ENCODE assay signal across 30 cellular contexts in genomic region chr7:6111041-6111440, GRCh38. TPM values are rescaled to one million over a fixed set of nuclear protein-coding genes. Genes with fewer than 3 reads are reported as not detected.
DNase-seq lines count a peak whose midpoint lies in the region; ATAC-seq, FAIRE-seq and TF ChIP-seq lines count a peak whose summit lies in the region.
"Had no signal": no experiment of that assay in that cellular context is flagged by ENCODE, and none has a peak within 500 bp of the region (broad histone marks: within the 10 kb centered on the region; RNA-seq: fewer than 3 reads in every experiment).

No MANE protein-coding gene starts in this region.

- FAIRE-seq in HTR-8/SVneo (lab: Jason Lieb, UNC), result peak; percentile 36
- FAIRE-seq: A549, GM12878 had no signal

- TF ChIP-seq CTCF in progenitor cell of endocrine pancreas (IDR thresholded peaks at IDR 0.05; ENCODE audit: unreplicated experiment), result no peak

- H3K27me3 Mint-ChIP-seq in activated T-cell treated with anti-CD3 and anti-CD28 coated beads, Interleukin-2, amount 50 U/mL, for 24 hours, result no peaks in the 10 kb centered on the region
- no peaks in the 10 kb centered on the region for H3K27me3 Mint-ChIP-seq in activated T-cell treated with anti-CD3 and anti-CD28 coated beads, Interleukin-2, amount 50 U/mL, for 72 hours (ENCODE audit: low read depth)
- no peaks in the 10 kb centered on the region for H3K27me3 Mint-ChIP-seq in activated T-helper 17 cell treated with anti-CD3 and anti-CD28 coated beads, Interleukin-2, amount 50 U/mL, for 72 hours
- H3K27me3 Mint-ChIP-seq in progenitor cell of endocrine pancreas, result no peaks in the 10 kb centered on the region
- H3K27me3 Mint-ChIP-seq in stimulated activated naive CD8-positive, alpha-beta T cell treated with anti-CD3 and anti-CD28 coated beads, Interleukin-15, amount 100 ng/mL, for 72 hours, result no peaks in the 10 kb centered on the region

- H3K4me1 Mint-ChIP-seq in activated T-cell treated with anti-CD3 and anti-CD28 coated beads, Interleukin-2, amount 50 U/mL, for 24 hours (ENCODE audit: low read depth), result peaks cover 33% of the 10 kb centered on the region
- peaks cover 26% of the 10 kb centered on the region for H3K4me1 Mint-ChIP-seq in activated T-cell treated with anti-CD3 and anti-CD28 coated beads, Interleukin-2, amount 50 U/mL, for 72 hours (ENCODE audit: low read depth)
- peaks cover 22% of the 10 kb centered on the region for H3K4me1 Mint-ChIP-seq in activated T-helper 17 cell treated with anti-CD3 and anti-CD28 coated beads, Interleukin-2, amount 50 U/mL, for 72 hours
- H3K4me1 Mint-ChIP-seq in progenitor cell of endocrine pancreas (ENCODE audit: low read depth), result peaks cover 14% of the 10 kb centered on the region
- H3K4me1 Mint-ChIP-seq in stimulated activated naive CD8-positive, alpha-beta T cell treated with anti-CD3 and anti-CD28 coated beads, Interleukin-15, amount 100 ng/mL, for 72 hours, result peaks cover 30% of the 10 kb centered on the region

- DNase-seq in activated T-cell treated with anti-CD3 and anti-CD28 coated beads, Interleukin-2, amount 50 U/mL, for 24 hours, result no peak
- DNase-seq in activated T-cell treated with anti-CD3 and anti-CD28 coated beads, Interleukin-2, amount 50 U/mL, for 72 hours, result no peak
- no peak for DNase-seq in HTR-8/SVneo (ENCODE audit: insufficient read length, low spot score)
- DNase-seq in progenitor cell of endocrine pancreas (ENCODE audit: low spot score, unreplicated experiment), result no peak
- no peak for DNase-seq in stimulated activated naive CD8-positive, alpha-beta T cell treated with anti-CD3 and anti-CD28 coated beads, Interleukin-15, amount 100 ng/mL, for 72 hours
- DNase-seq: AML-193; CD8-positive, alpha-beta T cell; DMS 273 treated with DMSO at 0.1 percent for 48 hours; DMS79; EL; GDM1; H9; IMR-90; KG1; MG63; NCI-H1105 treated with DMSO at 0.1 percent for 48 hours; NCI-H146; NCI-H1930; NCI-H2107; NCI-H446; NCI-H524 treated with DMSO at 0.1 percent for 48 hours; NCI-H774; NK-92 treated with Interleukin-12 subunit alpha and Interleukin-12 subunit beta, amount 100 ng/mL, for 24 hours; PC-3; SJCRH30 had no signal

- no peak for ATAC-seq in activated T-cell treated with anti-CD3 and anti-CD28 coated beads, Interleukin-2, amount 50 U/mL, for 72 hours (replicated peaks in 1 of 2)
- no peak for ATAC-seq in activated T-helper 17 cell treated with anti-CD3 and anti-CD28 coated beads, Interleukin-2, amount 50 U/mL, for 72 hours (replicated peaks)
- ATAC-seq in stimulated activated naive CD8-positive, alpha-beta T cell treated with anti-CD3 and anti-CD28 coated beads, Interleukin-15, amount 100 ng/mL, for 72 hours, result no peak
- ATAC-seq in HG02759 (IDR thresholded peaks at IDR 0.05; ENCODE audit: unreplicated experiment), result no peak
- ATAC-seq: A549; CD8-positive, alpha-beta T cell; GM12878; GM23338; PC-3 had no signal

- H3K36me3 Mint-ChIP-seq in activated T-cell treated with anti-CD3 and anti-CD28 coated beads, Interleukin-2, amount 50 U/mL, for 24 hours (ENCODE audit: low read depth), result peaks cover 73% of the 10 kb centered on the region
- peaks cover 2 to 21% of the 10 kb centered on the region in 2 donors for H3K36me3 Mint-ChIP-seq in activated T-cell treated with anti-CD3 and anti-CD28 coated beads, Interleukin-2, amount 50 U/mL, for 72 hours (ENCODE audit: insufficient read depth in 2 of 2)
- peaks cover 75% of the 10 kb centered on the region for H3K36me3 Mint-ChIP-seq in activated T-helper 17 cell treated with anti-CD3 and anti-CD28 coated beads, Interleukin-2, amount 50 U/mL, for 72 hours (ENCODE audit: low read depth)
- peaks cover 17% of the 10 kb centered on the region for H3K36me3 Mint-ChIP-seq in progenitor cell of endocrine pancreas (ENCODE audit: insufficient read depth)

- H3K9me3 Mint-ChIP-seq in activated T-cell treated with anti-CD3 and anti-CD28 coated beads, Interleukin-2, amount 50 U/mL, for 24 hours, result no peaks in the 10 kb centered on the region
- no peaks in the 10 kb centered on the region for H3K9me3 Mint-ChIP-seq in activated T-cell treated with anti-CD3 and anti-CD28 coated beads, Interleukin-2, amount 50 U/mL, for 72 hours
- no peaks in the 10 kb centered on the region for H3K9me3 Mint-ChIP-seq in activated T-helper 17 cell treated with anti-CD3 and anti-CD28 coated beads, Interleukin-2, amount 50 U/mL, for 72 hours
- H3K9me3 Mint-ChIP-seq in progenitor cell of endocrine pancreas (ENCODE audit: low read depth), result no peaks in the 10 kb centered on the region
- no peaks in the 10 kb centered on the region for H3K9me3 Mint-ChIP-seq in stimulated activated naive CD8-positive, alpha-beta T cell treated with anti-CD3 and anti-CD28 coated beads, Interleukin-15, amount 100 ng/mL, for 72 hours
- H3K9me3 Mint-ChIP-seq: CD8-positive, alpha-beta T cell; GM23338; H9 had no signal

- H3K4me3 Mint-ChIP-seq in activated T-cell treated with anti-CD3 and anti-CD28 coated beads, Interleukin-2, amount 50 U/mL, for 24 hours, result no peak overlapping the region
- no peak overlapping the region for H3K4me3 Mint-ChIP-seq in activated T-cell treated with anti-CD3 and anti-CD28 coated beads, Interleukin-2, amount 50 U/mL, for 72 hours
- H3K4me3 Mint-ChIP-seq in activated T-helper 17 cell treated with anti-CD3 and anti-CD28 coated beads, Interleukin-2, amount 50 U/mL, for 72 hours, result no peak overlapping the region
- H3K4me3 Mint-ChIP-seq in progenitor cell of endocrine pancreas (ENCODE audit: low read depth), result no peak overlapping the region
- H3K4me3 Mint-ChIP-seq in stimulated activated naive CD8-positive, alpha-beta T cell treated with anti-CD3 and anti-CD28 coated beads, Interleukin-15, amount 100 ng/mL, for 72 hours, result no peak overlapping the region
- H3K4me3 Mint-ChIP-seq: CD8-positive, alpha-beta T cell; GM23338; H9 had no signal

- H3K27ac Mint-ChIP-seq in activated T-cell treated with anti-CD3 and anti-CD28 coated beads, Interleukin-2, amount 50 U/mL, for 24 hours, result peak overlapping the region; percentile 29
- no peak overlapping the region for H3K27ac Mint-ChIP-seq in activated T-cell treated with anti-CD3 and anti-CD28 coated beads, Interleukin-2, amount 50 U/mL, for 72 hours
- H3K27ac Mint-ChIP-seq in activated T-helper 17 cell treated with anti-CD3 and anti-CD28 coated beads, Interleukin-2, amount 50 U/mL, for 72 hours, result peak overlapping the region; percentile 25
- peak overlapping the region; percentile 10 for H3K27ac Mint-ChIP-seq in progenitor cell of endocrine pancreas
- H3K27ac Mint-ChIP-seq in stimulated activated naive CD8-positive, alpha-beta T cell treated with anti-CD3 and anti-CD28 coated beads, Interleukin-15, amount 100 ng/mL, for 72 hours, result no peak overlapping the region
- H3K27ac Mint-ChIP-seq: CD8-positive, alpha-beta T cell; GM23338 had no signal

RNA-seq across cellular contexts. Expression of gene USP42, which starts 6.3 kb away (rescaled TPM):
- 10 to 100 TPM; 10.3 to 11.3 TPM for total RNA-seq in activated T-cell treated with anti-CD3 and anti-CD28 coated beads, Interleukin-2, amount 50 U/mL, for 72 hours
- 10 to 100 TPM in 1 of 2 donors, 1 to 10 TPM in 1; 9.9 to 10.5 TPM for total RNA-seq in activated T-helper 17 cell treated with anti-CD3 and anti-CD28 coated beads, Interleukin-2, amount 50 U/mL, for 72 hours
- 26.1 and 26.2 TPM in 2 replicates for total RNA-seq in progenitor cell of endocrine pancreas

RNA-seq across cellular contexts. Expression of gene EIF2AK1, which starts 52.1 kb away (rescaled TPM):
- total RNA-seq in activated T-cell treated with anti-CD3 and anti-CD28 coated beads, Interleukin-2, amount 50 U/mL, for 72 hours, result 100 to 1,000 TPM; 103 to 130 TPM
- 100 to 1,000 TPM; 116 to 117 TPM for total RNA-seq in activated T-helper 17 cell treated with anti-CD3 and anti-CD28 coated beads, Interleukin-2, amount 50 U/mL, for 72 hours
- 114 and 121 TPM in 2 replicates for total RNA-seq in progenitor cell of endocrine pancreas

Comparison
In these comparisons a context has a peak if more than half of its experiments do, and no peak if none do; other contexts are left out.
1. H3K27ac Mint-ChIP-seq: peak in activated T-cell treated with anti-CD3 and anti-CD28 coated beads, Interleukin-2, amount 50 U/mL, for 24 hours (single experiment), activated T-helper 17 cell treated with anti-CD3 and anti-CD28 coated beads, Interleukin-2, amount 50 U/mL, for 72 hours (single experiment) and progenitor cell of endocrine pancreas (single experiment); none in activated T-cell treated with anti-CD3 and anti-CD28 coated beads, Interleukin-2, amount 50 U/mL, for 72 hours (single experiment) and stimulated activated naive CD8-positive, alpha-beta T cell treated with anti-CD3 and anti-CD28 coated beads, Interleukin-15, amount 100 ng/mL, for 72 hours (0 of 2).